In genomic region chr6:39642300-39642699, GRCh38 we compare ENCODE assay signal across 38 cellular contexts.
DNase-seq lines count a peak whose midpoint lies in the region; ATAC-seq, FAIRE-seq and TF ChIP-seq lines count a peak whose summit lies in the region.
"Had no signal": no experiment of that assay in that cellular context is flagged by ENCODE, and none has a peak within 500 bp of the region (broad histone marks: within the 10 kb centered on the region; RNA-seq: fewer than 3 reads in every experiment).

No MANE protein-coding gene starts in this region.

- DNase-seq in H1 (ENCODE audit: low read depth in 1 of 2, low spot score in 2 of 2) (no peak), mesenchymal stem cell (peak; percentile 15), NCI-H526 treated with DMSO at 0.1 percent for 48 hours (lab: John Stamatoyannopoulos, UW) (no peak), NCI-H2029 treated with DMSO at 0.1 percent for 48 hours (lab: John Stamatoyannopoulos, UW) (no peak), hepatocyte (ENCODE audit: low spot score) (no peak)
- DNase-seq: activated CD4-positive, alpha-beta T cell treated with anti-CD3 and anti-CD28 coated beads, Interleukin-2, amount 10 ng/mL, durations not matched to agents 7 days and 5 days; activated effector memory CD4-positive, alpha-beta T cell treated with Interleukin-2 at 50 U/mL for 16 hours; activated naive CD8-positive, alpha-beta T cell treated with anti-CD3 and anti-CD28 coated beads for 36 hours; activated T-cell treated with anti-CD3 and anti-CD28 coated beads, Interleukin-2, amount 50 U/mL, for 1 hour; BE2C; caudate nucleus; CD8-positive, alpha-beta T cell; foreskin keratinocyte; heart right ventricle; immature natural killer cell; Karpas-422; left cardiac atrium; mammary epithelial cell; NCI-H1436; NCI-H2081 treated with DMSO at 0.1 percent for 48 hours; NCI-H2227 treated with DMSO at 0.1 percent for 48 hours; NCI-H69; retina; SHP77; small intestine; stimulated activated naive CD4-positive, alpha-beta T cell treated with Interleukin-2 at 50 U/mL for 16 hours; T-helper 9 cell; upper lobe of left lung had no signal

- H2AK5ac ChIP-seq in H1 (ENCODE audit: low read depth, low read length), result no peak overlapping the region
- no peak overlapping the region for H2AK5ac ChIP-seq in mesenchymal stem cell (ENCODE audit: low read length, severe bottlenecking)

- ATAC-seq in HG02623 (IDR thresholded peaks at IDR 0.05; ENCODE audit: unreplicated experiment), result no peak
- ATAC-seq: CD8-positive, alpha-beta T cell; foreskin keratinocyte; heart right ventricle; left cardiac atrium; Panc1 had no signal

- H3K4me1 ChIP-seq in OCI-LY3 (ENCODE audit: low read length), result peaks cover 16% of the 10 kb centered on the region
- H3K4me1 ChIP-seq in H1 (replicated peaks in 1 of 4; ENCODE audit: control insufficient read depth in 3 of 4, insufficient read depth in 4 of 4, low read length in 3 of 4), result no peaks in the 10 kb centered on the region
- H3K4me1 ChIP-seq in mesenchymal stem cell (ENCODE audit: control insufficient read depth, insufficient read depth, low read depth, low read length), result no peaks in the 10 kb centered on the region
- no peaks in the 10 kb centered on the region for H3K4me1 ChIP-seq in hepatocyte (ENCODE audit: insufficient read depth)
- H3K4me1 ChIP-seq: ascending aorta, BE2C, foreskin keratinocyte, heart right ventricle, suprapubic skin, upper lobe of left lung had no signal

- H4K91ac ChIP-seq in H1 (replicated peaks; ENCODE audit: insufficient read length, low read length) (no peak overlapping the region), mesenchymal stem cell (ENCODE audit: low read length) (no peak overlapping the region)

- H4K5ac ChIP-seq in H1 (ENCODE audit: insufficient read length, low read depth, low read length), result no peak overlapping the region

- no peaks in the 10 kb centered on the region for H3K23me2 ChIP-seq in H1 (ENCODE audit: low read depth, low read length)

- H2AFZ ChIP-seq in OCI-LY3 (ENCODE audit: low read depth, low read length) (peak overlapping the region; percentile 45), H1 (ENCODE audit: low read length) (peak overlapping the region; percentile 68; the same call in 1 of the 2 replicates), mesenchymal stem cell (ENCODE audit: low read depth, low read length) (no peak overlapping the region), hepatocyte (no peak overlapping the region)

- H3K27me3 ChIP-seq in OCI-LY3 (ENCODE audit: low read depth, low read length) (no peaks in the 10 kb centered on the region), H1 (replicated peaks in 1 of 4; ENCODE audit: control insufficient read depth in 3 of 4, extremely low read depth in 1 of 4, insufficient read depth in 3 of 4, low read length in 3 of 4) (peaks cover 0 to 1% (median 0%) of the 10 kb centered on the region in 4 experiments; a peak in 1 of 7 replicates), mesenchymal stem cell (ENCODE audit: control insufficient read depth in 1 of 2, insufficient read depth in 1 of 2, low read length in 2 of 2) (no peaks in the 10 kb centered on the region), hepatocyte (no peaks in the 10 kb centered on the region)
- H3K27me3 ChIP-seq: ascending aorta, BE2C, esophagus muscularis mucosa, foreskin keratinocyte, heart right ventricle, suprapubic skin, upper lobe of left lung had no signal

- 0 out of 2 replicates have a peak overlapping the region, but pooled peaks have one; percentile 21 for H2BK20ac ChIP-seq in H1 (ENCODE audit: low read length)

- H3K36me3 ChIP-seq in OCI-LY3 (replicated peaks; ENCODE audit: low read depth, low read length), result no peaks in the 10 kb centered on the region
- no peaks in the 10 kb centered on the region for H3K36me3 ChIP-seq in H1 (ENCODE audit: control insufficient read depth in 2 of 4, insufficient read depth in 4 of 4, low read length in 3 of 4)
- no peaks in the 10 kb centered on the region for H3K36me3 ChIP-seq in mesenchymal stem cell (ENCODE audit: control insufficient read depth in 1 of 2, insufficient read depth in 2 of 2, low read depth in 1 of 2, low read length in 2 of 2)
- H3K36me3 ChIP-seq in hepatocyte (replicated peaks; ENCODE audit: insufficient read depth, low read depth), result no peaks in the 10 kb centered on the region
- H3K36me3 ChIP-seq: ascending aorta, BE2C, esophagus muscularis mucosa, heart right ventricle, suprapubic skin, upper lobe of left lung had no signal

- H3K23ac ChIP-seq in H1 (ENCODE audit: insufficient read length), result no peak overlapping the region
- no peak overlapping the region for H3K23ac ChIP-seq in mesenchymal stem cell (ENCODE audit: low read length in 2 of 2)

- 0 out of 2 replicates have a peak, but pooled peaks have one; percentile 14 for TF ChIP-seq CTCF in GM12874 (IDR thresholded peaks at IDR 0.05; ENCODE audit: insufficient read depth, low read depth, low read length)
- TF ChIP-seq CTCF in OCI-LY3 (IDR thresholded peaks at IDR 0.05; ENCODE audit: low read depth, low read length), result peak; percentile 27
- peak; percentile 10 to 56 (median 26); a peak in 3 of 4 replicates for TF ChIP-seq CTCF in H1 (IDR thresholded peaks at IDR 0.05; ENCODE audit: control extremely low read depth in 1 of 3, insufficient read depth in 1 of 3, low read depth in 1 of 3, low read length in 3 of 3)
- no peak for TF ChIP-seq CTCF in hepatocyte (IDR thresholded peaks at IDR 0.05; ENCODE audit: poor library complexity)

- H3K18ac ChIP-seq in H1 (ENCODE audit: extremely low read depth, low read length) (no peak overlapping the region), mesenchymal stem cell (ENCODE audit: low read depth in 1 of 2, low read length in 2 of 2) (peak overlapping the region; percentile 21 to 52)

- H3K9me2 ChIP-seq in hepatocyte (replicated peaks; ENCODE audit: insufficient read depth), result no peaks in the 10 kb centered on the region

- TF ChIP-seq POLR2A in H1 (IDR thresholded peaks at IDR 0.05; ENCODE audit: control extremely low read depth in 1 of 2, low read depth in 2 of 2, low read length in 2 of 2), result no peak

- H3K4me3 ChIP-seq in OCI-LY3 (ENCODE audit: low read length) (no peak overlapping the region), H1 (ENCODE audit: extremely low read depth in 1 of 4, insufficient read depth in 2 of 4, low read depth in 3 of 4, low read length in 4 of 4) (no peak overlapping the region), mesenchymal stem cell (ENCODE audit: insufficient read depth in 1 of 2, low read depth in 1 of 2, low read length in 2 of 2) (no peak overlapping the region), hepatocyte (no peak overlapping the region)
- H3K4me3 ChIP-seq: ascending aorta, esophagus muscularis mucosa, heart right ventricle, suprapubic skin, upper lobe of left lung had no signal

- no peak overlapping the region for H3K56ac ChIP-seq in H1 (replicated peaks; ENCODE audit: insufficient read length, low read depth, low read length)

- TF ChIP-seq EP300 in H1 (IDR thresholded peaks at IDR 0.05; ENCODE audit: borderline replicate concordance in 1 of 2, low read depth in 2 of 2, low read length in 2 of 2), result no peak

- H3K9me3 ChIP-seq in OCI-LY3 (ENCODE audit: insufficient read depth, low read length), result no peaks in the 10 kb centered on the region
- no peaks in the 10 kb centered on the region for H3K9me3 ChIP-seq in H1 (ENCODE audit: insufficient read depth in 2 of 2, low read depth in 1 of 2, low read length in 1 of 2)
- no peaks in the 10 kb centered on the region for H3K9me3 ChIP-seq in mesenchymal stem cell (ENCODE audit: control insufficient read depth, low read length)
- no peaks in the 10 kb centered on the region for H3K9me3 ChIP-seq in hepatocyte (ENCODE audit: low read depth)
- H3K9me3 ChIP-seq: ascending aorta, BE2C, esophagus muscularis mucosa, heart right ventricle, suprapubic skin, upper lobe of left lung had no signal

- H2BK5ac ChIP-seq in H1 (ENCODE audit: low read depth, low read length) (no peak overlapping the region), mesenchymal stem cell (ENCODE audit: low read depth, low read length, poor library complexity, severe bottlenecking) (no peak overlapping the region)

- H2BK15ac ChIP-seq in H1 (ENCODE audit: low read length) (no peak overlapping the region), mesenchymal stem cell (ENCODE audit: low read depth, poor library complexity, severe bottlenecking) (no peak overlapping the region)

- H2BK120ac ChIP-seq in H1 (replicated peaks; ENCODE audit: low read depth, low read length) (no peak overlapping the region), mesenchymal stem cell (ENCODE audit: low read depth, low read length) (peak overlapping the region; percentile 49)

- H2BK12ac ChIP-seq in H1 (ENCODE audit: low read depth, low read length), result no peak overlapping the region
- H2BK12ac ChIP-seq in mesenchymal stem cell (ENCODE audit: low read length in 2 of 2), result peak overlapping the region in 1 of 2 experiments; percentile 59

- H3K9ac ChIP-seq in OCI-LY3 (ENCODE audit: low read length) (no peak overlapping the region), H1 (replicated peaks in 1 of 4; ENCODE audit: extremely low read depth in 1 of 4, low read depth in 3 of 4, low read length in 3 of 4) (no peak overlapping the region), mesenchymal stem cell (ENCODE audit: low read length) (no peak overlapping the region)

- no peak overlapping the region for H3K4ac ChIP-seq in H1 (replicated peaks; ENCODE audit: insufficient read length, low read depth, low read length)
- no peak overlapping the region for H3K4ac ChIP-seq in mesenchymal stem cell (ENCODE audit: low read depth in 1 of 2, low read length in 2 of 2)

- 71% methylated on average over 3 of the region's 3 CpGs; no CpG with 5 or more reads in 1 of the 2 experiments for WGBS in H1 (ENCODE audit: extremely low coverage in 1 of 2, insufficient coverage in 1 of 2, insufficient read length in 1 of 2, insufficient replicate concordance in 2 of 2, low coverage in 1 of 2, low lambda C conversion rate in 2 of 2, missing lambda C conversion rate in 1 of 2), 2 experiments
- 65% methylated on average over 3 of the region's 3 CpGs for WGBS in mesenchymal stem cell
- WGBS in hepatocyte (ENCODE audit: low lambda C conversion rate, missing lambda C conversion rate), result 66% methylated on average over 3 of the region's 3 CpGs

- no peaks in the 10 kb centered on the region for H3K79me1 ChIP-seq in H1 (ENCODE audit: low read depth, low read length)
- H3K79me1 ChIP-seq in mesenchymal stem cell (replicated peaks; ENCODE audit: low read length, poor library complexity, severe bottlenecking), result no peaks in the 10 kb centered on the region

- H3K14ac ChIP-seq in H1 (ENCODE audit: insufficient read length) (no peak overlapping the region), mesenchymal stem cell (ENCODE audit: low read length in 2 of 2) (no peak overlapping the region)

- no peak overlapping the region for H4K8ac ChIP-seq in H1 (ENCODE audit: extremely low read depth, insufficient read depth, low read length)
- peak overlapping the region; percentile 12 for H4K8ac ChIP-seq in mesenchymal stem cell (ENCODE audit: low read length)

- H4K20me1 ChIP-seq in OCI-LY3 (ENCODE audit: insufficient read depth, low read length) (no peaks in the 10 kb centered on the region), H1 (replicated peaks in 1 of 2; ENCODE audit: control insufficient read depth in 1 of 2, insufficient read depth in 2 of 2, low read length in 2 of 2) (no peaks in the 10 kb centered on the region), hepatocyte (ENCODE audit: insufficient read depth, poor library complexity, severe bottlenecking) (no peaks in the 10 kb centered on the region)

- no peaks in the 10 kb centered on the region for H3K79me2 ChIP-seq in OCI-LY3 (ENCODE audit: low read length)
- H3K79me2 ChIP-seq in H1 (ENCODE audit: control insufficient read depth in 1 of 2, insufficient read depth in 2 of 2, low read length in 2 of 2), result no peaks in the 10 kb centered on the region
- H3K79me2 ChIP-seq in hepatocyte, result no peaks in the 10 kb centered on the region

- H3K4me2 ChIP-seq in OCI-LY3 (ENCODE audit: low read length) (no peak overlapping the region), H1 (ENCODE audit: insufficient read depth in 1 of 2, low read depth in 2 of 2, low read length in 2 of 2) (no peak overlapping the region), mesenchymal stem cell (ENCODE audit: low read length, poor library complexity, severe bottlenecking) (no peak overlapping the region), hepatocyte (no peak overlapping the region)

- no peak overlapping the region for H3K27ac ChIP-seq in OCI-LY3 (ENCODE audit: low read length)
- H3K27ac ChIP-seq in H1 (ENCODE audit: low read depth, low read length), result no peak overlapping the region
- no peak overlapping the region for H3K27ac ChIP-seq in mesenchymal stem cell (ENCODE audit: low read length, poor library complexity, severe bottlenecking)
- no peak overlapping the region for H3K27ac ChIP-seq in hepatocyte
- H3K27ac ChIP-seq: ascending aorta, esophagus muscularis mucosa, foreskin keratinocyte, heart right ventricle, HL-60, suprapubic skin, upper lobe of left lung, VCaP had no signal

- peak; percentile 49 to 61 for TF ChIP-seq RAD21 in H1 (IDR thresholded peaks at IDR 0.05 in 1 of 2, conservative IDR thresholded peaks at IDR 0.05 in 1 of 2; ENCODE audit: low read depth in 2 of 2, low read length in 2 of 2)

- POLR2A ChIA-PET in H1 (lab: Charles Lee; ENCODE audit: partially characterized antibody), result interaction anchor here (1.1 kb wide), 1 partner anchor 8 kb away, joined by 3 read pairs; no protein-coding TSS in a partner anchor

- FAIRE-seq in H1 (lab: Jason Lieb, UNC), result no peak
- FAIRE-seq: H54, small intestine had no signal

- CTCF ChIA-PET in H1 (lab: Charles Lee; ENCODE audit: partially characterized antibody), result interaction anchor here (0.6 to 1.6 kb wide), 12 partner anchors 9 to 281 kb away, joined by 3 to 6 read pairs (median 3); no protein-coding TSS in a partner anchor

Comparison
In these comparisons a context has a peak if more than half of its experiments do, and no peak if none do; other contexts are left out.
1. H2AFZ ChIP-seq: peak in OCI-LY3 (single experiment) and H1 (single experiment); none in mesenchymal stem cell (single experiment) and hepatocyte (single experiment).